1 cellular context compared by ENCODE assay signal in genomic region chr2:215917953-215918620, GRCh38.
TF ChIP-seq lines count a peak whose summit lies in the region.

No MANE protein-coding gene starts in this region.

TF ChIP-seq in GM23338, 12 proteins besides CTCF, POLR2A, EP300 and RAD21 (continued from another document):
- TF ChIP-seq ZNF462 (CRISPR knock-in tag; IDR thresholded peaks at IDR 0.05), result no peak
- TF ChIP-seq ETS1 (IDR thresholded peaks at IDR 0.05), result no peak
- TF ChIP-seq ZNF114 (CRISPR knock-in tag; IDR thresholded peaks at IDR 0.05), result no peak
